In genomic region chr10:96511044-96511945, GRCh38 we compare ENCODE assay signal across 9 cellular contexts. TPM values are rescaled to one million over a fixed set of nuclear protein-coding genes. Genes with fewer than 3 reads are reported as not detected.
DNase-seq lines count a peak whose midpoint lies in the region; ATAC-seq, FAIRE-seq and TF ChIP-seq lines count a peak whose summit lies in the region.
"Had no signal": no experiment of that assay in that cellular context is flagged by ENCODE, and none has a peak within 500 bp of the region (broad histone marks: within the 10 kb centered on the region; RNA-seq: fewer than 3 reads in every experiment).

No MANE protein-coding gene starts in this region.

- H3K27me3 ChIP-seq in GM12878 (replicated peaks in 1 of 2; ENCODE audit: control insufficient read depth in 2 of 2, insufficient read depth in 2 of 2, low read length in 1 of 2): peaks cover 3 to 6% of the 10 kb centered on the region in 2 experiments; a peak in 3 of 4 replicates
- H3K27me3 ChIP-seq in right lobe of liver: no peaks in the 10 kb centered on the region

- no peak overlapping the region for H2AFZ ChIP-seq in GM12878 (ENCODE audit: control insufficient read depth, low read depth, low read length)

- TF ChIP-seq RAD21 in GM12878 (IDR thresholded peaks at IDR 0.05; ENCODE audit: insufficient read depth, low read depth, low read length): peak; percentile 56

- in situ Hi-C loops in GM12878 (cut with MboI): loop anchor here (5.0 kb wide), 1 partner anchor 114 kb away; no protein-coding TSS in a partner anchor

- H3K36me3 ChIP-seq in GM12878 (ENCODE audit: control insufficient read depth in 2 of 2, insufficient read depth in 2 of 2, low read length in 1 of 2) (no peaks in the 10 kb centered on the region), right lobe of liver (no peaks in the 10 kb centered on the region)
- H3K36me3 ChIP-seq: suprapubic skin had no signal

- WGBS in GM12878 (ENCODE audit: insufficient coverage, insufficient replicate concordance, low lambda C conversion rate, missing lambda C conversion rate): 50% methylated on average over 7 of the region's 7 CpGs
- WGBS in right lobe of liver (ENCODE audit: insufficient coverage, low coverage, low lambda C conversion rate, missing lambda C conversion rate): 100% methylated on average over 1 of the region's 7 CpGs

- no peak for TF ChIP-seq EP300 in GM12878 (IDR thresholded peaks at IDR 0.05; ENCODE audit: borderline replicate concordance in 1 of 2, control insufficient read depth in 1 of 2, low read depth in 2 of 2, low read length in 2 of 2)

- H3K4me1 ChIP-seq in GM12878 (ENCODE audit: control insufficient read depth, insufficient read depth, low read length) (peaks cover 14% of the 10 kb centered on the region), right lobe of liver (peaks cover 0 to 22% (median 4%) of the 10 kb centered on the region in 4 donors)

- no peaks in the 10 kb centered on the region for H3K79me2 ChIP-seq in GM12878 (ENCODE audit: control insufficient read depth, insufficient read depth, low read length)

- H4K20me1 ChIP-seq in GM12878 (ENCODE audit: control insufficient read depth, insufficient read depth): 0 out of 2 replicates have a peak, but pooled peaks cover 4% of the 10 kb centered on the region

- H3K27ac ChIP-seq in GM12878 (ENCODE audit: control insufficient read depth, insufficient read depth) (no peak overlapping the region), right lobe of liver (no peak overlapping the region)
- H3K27ac ChIP-seq: suprapubic skin had no signal

- CTCF ChIA-PET in GM12878 (lab: Yijun Ruan, JAX): interaction anchor here (0.5 to 8.8 kb wide), 27 partner anchors 8 to 258 kb away, joined by 3 to 99 read pairs (median 4); no protein-coding TSS in a partner anchor

- no peak overlapping the region for H3K9ac ChIP-seq in GM12878 (ENCODE audit: control insufficient read depth, insufficient read depth, low read length)

- RAD21 ChIA-PET in GM12878 (lab: Charles Lee; ENCODE audit: unreplicated experiment): interaction anchor here (0.8 to 1.4 kb wide), 4 partner anchors 9 to 136 kb away, joined by 3 read pairs; no protein-coding TSS in a partner anchor

- H3K9me3 ChIP-seq in GM12878 (replicated peaks; ENCODE audit: control insufficient read depth, insufficient read depth, low read length) (no peaks in the 10 kb centered on the region), right lobe of liver (no peaks in the 10 kb centered on the region)
- H3K9me3 ChIP-seq: suprapubic skin had no signal

- H3K4me2 ChIP-seq in GM12878 (ENCODE audit: control insufficient read depth, insufficient read depth): no peak overlapping the region; the same call in 1 of the 2 replicates

- TF ChIP-seq CTCF in GM12878 (IDR thresholded peaks at IDR 0.05 in 2 of 3, conservative IDR thresholded peaks at IDR 0.05 in 1 of 3; ENCODE audit: control insufficient read depth in 2 of 3, extremely low read depth in 1 of 3, insufficient read depth in 1 of 3, low read depth in 3 of 3, low read length in 3 of 3): peak; percentile 60 to 77 (median 72)
- peak; percentile 39 to 66 (median 56) for TF ChIP-seq CTCF in right lobe of liver (IDR thresholded peaks at IDR 0.05)

- intact Hi-C loops in GM12878 (cut with micrococcal nuclease; ENCODE audit: unreplicated experiment) (loop anchor here (1.0 kb wide), 2 partner anchors 115 to 136 kb away; no protein-coding TSS in a partner anchor), right lobe of liver (cut with DNase I) (loop anchor here in 1 of 2 donors (5.0 kb wide), 1 partner anchor 114 kb away; no protein-coding TSS in a partner anchor)

- TF ChIP-seq POLR2A in GM12878 (IDR thresholded peaks at IDR 0.05; ENCODE audit: low read depth, low read length) (no peak), right lobe of liver (IDR thresholded peaks at IDR 0.05) (no peak)

- no TSS peak for BruUV-seq in GM12878 (replicated peaks; lab: Mats Ljungman, UMichigan)

- H3K4me3 ChIP-seq in GM12878 (no peak overlapping the region), right lobe of liver (no peak overlapping the region)
- H3K4me3 ChIP-seq: suprapubic skin had no signal

- SMC1A ChIA-PET in GM12878 (lab: Charles Lee; ENCODE audit: uncharacterized antibody, unreplicated experiment): interaction anchor here (0.8 to 3.0 kb wide), 11 partner anchors 10 to 259 kb away, joined by 3 to 10 read pairs (median 4); no protein-coding TSS in a partner anchor

- POLR2A ChIA-PET in GM12878 (lab: Charles Lee): interaction anchor here (0.9 kb wide), 1 partner anchor 12 kb away, joined by 3 read pairs; no protein-coding TSS in a partner anchor

- FAIRE-seq in GM12878 (lab: Jason Lieb, UNC): peak; percentile 61

- peak; percentile 32 for DNase-seq in AG08396 (ENCODE audit: low spot score)
- peak; percentile 34 for DNase-seq in EL
- DNase-seq in NCI-H345 treated with DMSO at 0.1 percent for 48 hours (lab: John Stamatoyannopoulos, UW; ENCODE audit: unreplicated experiment): peak; percentile 16
- no peak for DNase-seq in GM12878 (ENCODE audit: low read depth, low spot score)
- no peak for DNase-seq in right lobe of liver
- DNase-seq in stimulated activated naive CD4-positive, alpha-beta T cell (lab: John Stamatoyannopoulos, UW): no peak

- ATAC-seq in GM12878 (peak; percentile 45), right lobe of liver (peak; percentile 37 to 58 (median 50)), HG02938 (IDR thresholded peaks at IDR 0.05; ENCODE audit: unreplicated experiment) (no peak), GM19463 (IDR thresholded peaks at IDR 0.05; ENCODE audit: unreplicated experiment) (no peak)

TF ChIP-seq in GM12878, 131 proteins besides CTCF, POLR2A, EP300 and RAD21:
- TF ChIP-seq MEF2A (IDR thresholded peaks at IDR 0.05; ENCODE audit: insufficient read depth, low read depth, low read length): no peak
- no peak for TF ChIP-seq IRF4 (IDR thresholded peaks at IDR 0.05; ENCODE audit: low read depth, low read length)
- no peak for TF ChIP-seq RUNX3 (IDR thresholded peaks at IDR 0.05; ENCODE audit: low read length)
- TF ChIP-seq YY1 (IDR thresholded peaks at IDR 0.05; ENCODE audit: low read depth, low read length): 0 out of 2 replicates have a peak, but pooled peaks have one; percentile 31
- peak; percentile 54 for TF ChIP-seq SMC3 (IDR thresholded peaks at IDR 0.05; ENCODE audit: borderline replicate concordance, low read length)
- no peak for TF ChIP-seq RAD51 (IDR thresholded peaks at IDR 0.05)

RNA-seq across cellular contexts. Expression of gene TLL2, which starts 2.4 kb away (rescaled TPM):
- total RNA-seq in GM12878 (2013; cell fraction: nucleolus; rRNA removed): 1.0 and 1.1 TPM in 2 replicates
- total RNA-seq in GM12878 (2014; rRNA removed) (0.33 and 0.34 TPM in 2 replicates), GM12878 (2014; rRNA removed; fragmentation: Illumina TruSeq; extraction: Trizol) (0.14 and 0.22 TPM in 2 replicates), GM12878 (2021) (0.51 and 0.72 TPM in 2 replicates), right lobe of liver (under 1 TPM in 2 of 6 experiments, not detected in 4; 0.11 to 0.14 TPM)
- polyA plus RNA-seq in GM12878 (2011; ENCODE audit: low read depth): 0.03 TPM
- polyA plus RNA-seq in GM12878 (2011; rRNA removed) (0.33 and 0.71 TPM in 2 replicates), GM12878 (2014; fragmentation: Illumina TruSeq; extraction: Trizol) (0.31 and 0.55 TPM in 2 replicates), GM12878 (2014; fragmentation: Nextera tagmentation; extraction: Ambion mirVana) (under 1 TPM; 0.02 to 0.29 TPM), GM12878 (2014; rRNA removed) (0.78 and 0.80 TPM in 2 replicates), GM12878 (2016; fragmentation: Nextera tagmentation; extraction: Ambion mirVana) (1 to 10 TPM; 1.5 to 2.1 TPM)
- 0.33 and 0.57 TPM in 2 replicates for polyA plus RNA-seq in GM12878 (2011; cell fraction: cytosol; rRNA removed)
- 1.2 and 1.8 TPM in 2 replicates for polyA plus RNA-seq in GM12878 (2011; cell fraction: nucleus; rRNA removed)
- polyA plus RNA-seq in GM12878 (2012): 0.18 and 0.28 TPM in 2 replicates
- 0.29 and 0.52 TPM in 2 replicates for polyA minus RNA-seq in GM12878 (2011; rRNA and poly(A)+ RNA removed)
- polyA minus RNA-seq in GM12878 (2011; cell fraction: cytosol; rRNA and poly(A)+ RNA removed): not detected in 2 replicates
- 0.97 and 2.4 TPM in 2 replicates for polyA minus RNA-seq in GM12878 (2011; cell fraction: nucleus; rRNA and poly(A)+ RNA removed)

Comparison
In these comparisons a context has a peak if more than half of its experiments do, and no peak if none do; other contexts are left out.
1. DNase-seq: peak in AG08396 (single experiment), EL (single experiment) and NCI-H345 treated with DMSO at 0.1 percent for 48 hours (single experiment); none in GM12878 (single experiment), right lobe of liver (0 of 3) and stimulated activated naive CD4-positive, alpha-beta T cell (0 of 6).
2. ATAC-seq: peak in GM12878 (single experiment) and right lobe of liver (4 of 4); none in HG02938 (single experiment) and GM19463 (single experiment).